6 cellular contexts compared by ENCODE assay signal in the genomic region with DNA sequence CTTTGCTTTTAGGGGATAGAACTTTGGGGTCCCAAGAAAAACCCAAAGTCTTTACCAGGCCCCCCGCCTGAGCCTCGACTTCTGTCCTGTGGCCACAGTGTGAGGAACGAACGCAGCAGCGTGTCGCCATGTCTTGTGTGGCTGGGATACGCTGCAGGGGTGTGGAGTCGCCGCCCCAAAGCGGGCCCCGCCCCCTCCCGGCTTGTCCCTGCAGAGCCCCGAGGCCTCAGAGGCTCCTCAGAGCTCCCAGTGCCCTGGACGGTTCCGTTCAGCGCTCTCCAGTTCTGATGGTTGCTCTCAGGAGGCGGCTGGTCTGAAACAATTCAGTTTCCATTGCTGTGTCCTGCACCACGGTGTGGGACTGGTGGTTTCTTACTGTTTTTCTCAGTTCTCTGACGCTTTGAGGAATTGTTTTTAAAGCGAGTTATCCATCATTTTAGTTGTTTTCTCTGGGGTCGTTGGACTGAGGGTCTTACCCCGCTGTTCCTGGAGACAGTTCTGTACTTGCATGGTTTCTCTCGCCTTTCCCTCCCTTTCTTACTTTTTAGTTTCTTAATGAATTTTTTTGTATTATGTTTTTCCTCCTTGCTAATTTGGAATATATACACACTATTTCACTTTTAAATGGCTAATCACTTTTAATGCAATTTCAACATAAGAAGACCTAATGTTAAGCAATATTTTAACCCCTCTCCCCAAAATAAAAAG. TPM values are rescaled to one million over a fixed set of nuclear protein-coding genes. Genes with fewer than 3 reads are reported as not detected.
DNase-seq lines count a peak whose midpoint lies in the region; ATAC-seq, FAIRE-seq and TF ChIP-seq lines count a peak whose summit lies in the region.

No MANE protein-coding gene starts in this region.

- H3K9me3 ChIP-seq in astrocyte (ENCODE audit: insufficient read depth, low read depth, low read length), result no peaks in the 10 kb centered on the region

- peaks cover 9% of the 10 kb centered on the region for H4K20me1 ChIP-seq in astrocyte (ENCODE audit: insufficient read depth, low read length)

- no peak for TF ChIP-seq CTCF in astrocyte (IDR thresholded peaks at IDR 0.05; ENCODE audit: insufficient read depth, low read depth, low read length)

- no peaks in the 10 kb centered on the region for H3K79me2 ChIP-seq in astrocyte (ENCODE audit: insufficient read depth, low read length)

- H3K27me3 ChIP-seq in astrocyte (ENCODE audit: insufficient read depth, low read length), result no peaks in the 10 kb centered on the region

- peak overlapping the region; percentile 94 for H3K4me3 Mint-ChIP-seq in astrocyte (ENCODE audit: unreplicated experiment)
- peak overlapping the region; percentile 78 to 92 (median 90) for H3K4me3 Mint-ChIP-seq in naive thymus-derived CD8-positive, alpha-beta T cell

- peak; percentile 35 to 61 for ATAC-seq in naive thymus-derived CD8-positive, alpha-beta T cell
- ATAC-seq in GM21447 (IDR thresholded peaks at IDR 0.05; ENCODE audit: unreplicated experiment), result no peak
- ATAC-seq in HG03135 (IDR thresholded peaks at IDR 0.05; ENCODE audit: unreplicated experiment), result no peak

- H3K4me2 ChIP-seq in astrocyte (ENCODE audit: low read length), result peak overlapping the region; percentile 78

- no peak overlapping the region for H3K9ac ChIP-seq in astrocyte (ENCODE audit: low read length)

- H3K36me3 ChIP-seq in astrocyte (ENCODE audit: insufficient read depth, low read length), result no peaks in the 10 kb centered on the region

- POLR2A ChIA-PET in naive thymus-derived CD8-positive, alpha-beta T cell (lab: Charles Lee), result interaction anchor here (1.6 to 2.7 kb wide), 2 partner anchors 15 to 53 kb away, joined by 4 to 14 read pairs; a partner anchor contains a TSS

- FAIRE-seq in astrocyte (lab: Jason Lieb, UNC), result no peak

- no peaks in the 10 kb centered on the region for H3K9me3 Mint-ChIP-seq in astrocyte (ENCODE audit: unreplicated experiment)
- no peaks in the 10 kb centered on the region for H3K9me3 Mint-ChIP-seq in naive thymus-derived CD8-positive, alpha-beta T cell

- H3K36me3 Mint-ChIP-seq in astrocyte (ENCODE audit: low read depth, unreplicated experiment), result peaks cover 3% of the 10 kb centered on the region
- peaks cover 0 to 5% (median 0%) of the 10 kb centered on the region in 3 donors for H3K36me3 Mint-ChIP-seq in naive thymus-derived CD8-positive, alpha-beta T cell

- peaks cover 24% of the 10 kb centered on the region for H3K4me1 ChIP-seq in astrocyte (ENCODE audit: insufficient read depth, low read length)

- peaks cover 8% of the 10 kb centered on the region for H3K4me1 Mint-ChIP-seq in astrocyte (ENCODE audit: low read depth, unreplicated experiment)
- H3K4me1 Mint-ChIP-seq in naive thymus-derived CD8-positive, alpha-beta T cell, result peaks cover 5 to 37% (median 20%) of the 10 kb centered on the region in 4 donors

- no peak overlapping the region for H3K4me3 ChIP-seq in astrocyte (ENCODE audit: insufficient read depth, low read depth, low read length)

- DNase-seq in NCI-H510A treated with DMSO at 0.1 percent for 48 hours (lab: John Stamatoyannopoulos, UW) (peak; percentile 23), NCI-H510A (lab: John Stamatoyannopoulos, UW) (no peak), astrocyte (ENCODE audit: low read depth) (no peak)
- DNase-seq in naive thymus-derived CD8-positive, alpha-beta T cell, result peak; percentile 54 to 84 (median 62)

- H3K27ac ChIP-seq in astrocyte (ENCODE audit: low read depth, low read length), result no peak overlapping the region

- H3K27me3 Mint-ChIP-seq in astrocyte (ENCODE audit: low read depth, unreplicated experiment), result peaks cover 3% of the 10 kb centered on the region
- no peaks in the 10 kb centered on the region for H3K27me3 Mint-ChIP-seq in naive thymus-derived CD8-positive, alpha-beta T cell

- peak overlapping the region; percentile 4 for H3K27ac Mint-ChIP-seq in astrocyte (ENCODE audit: unreplicated experiment)
- H3K27ac Mint-ChIP-seq in naive thymus-derived CD8-positive, alpha-beta T cell, result peak overlapping the region in 9 of 10 donors; percentile 79 to 92 (median 87)

- H2AFZ ChIP-seq in astrocyte (ENCODE audit: low read depth, low read length), result peak overlapping the region; percentile 44

RNA-seq across cellular contexts. Expression of a gene that starts 1.6 kb away (rescaled TPM):
- total RNA-seq in astrocyte, result 20.5 and 27.0 TPM in 2 replicates
- 10 to 100 TPM; 74.8 to 79.1 TPM for total RNA-seq in naive thymus-derived CD8-positive, alpha-beta T cell
- polyA plus RNA-seq in naive thymus-derived CD8-positive, alpha-beta T cell, result 10 to 100 TPM in 1 of 3 donors, 1 to 10 TPM in 2; 6.5 to 15.4 (median 9.6) TPM

RNA-seq across cellular contexts. Expression of a gene that starts 7.9 kb away (rescaled TPM):
- total RNA-seq in astrocyte, result 0.34 and 0.38 TPM in 2 replicates
- under 1 TPM; 0.39 to 0.44 TPM for total RNA-seq in naive thymus-derived CD8-positive, alpha-beta T cell
- 1 to 10 TPM in 2 of 3 donors, under 1 TPM in 1; 0.72 to 1.3 (median 1.1) TPM for polyA plus RNA-seq in naive thymus-derived CD8-positive, alpha-beta T cell

RNA-seq across cellular contexts. Expression of a gene that starts 11.9 kb away (rescaled TPM):
- 19.0 and 20.2 TPM in 2 replicates for total RNA-seq in astrocyte
- 10 to 100 TPM; 37.4 to 39.9 TPM for total RNA-seq in naive thymus-derived CD8-positive, alpha-beta T cell
- 10 to 100 TPM in 2 of 3 donors, 1 to 10 TPM in 1; 2.2 to 17.3 (median 10.0) TPM for polyA plus RNA-seq in naive thymus-derived CD8-positive, alpha-beta T cell

RNA-seq across cellular contexts. Expression of a gene that starts 26.1 kb away (rescaled TPM):
- 64.2 and 64.9 TPM in 2 replicates for total RNA-seq in astrocyte
- 10 to 100 TPM; 17.1 to 18.4 TPM for total RNA-seq in naive thymus-derived CD8-positive, alpha-beta T cell
- polyA plus RNA-seq in naive thymus-derived CD8-positive, alpha-beta T cell, result 1 to 10 TPM in 1 of 3 donors, under 1 TPM in 2; 0.65 to 1.2 (median 0.73) TPM

RNA-seq across cellular contexts. Expression of a gene that starts 53.0 kb away (rescaled TPM):
- 22.1 and 27.8 TPM in 2 replicates for total RNA-seq in astrocyte
- total RNA-seq in naive thymus-derived CD8-positive, alpha-beta T cell, result 10 to 100 TPM; 65.6 to 72.9 TPM
- polyA plus RNA-seq in naive thymus-derived CD8-positive, alpha-beta T cell, result 10 to 100 TPM in 2 of 3 donors, 1 to 10 TPM in 1; 6.4 to 14.7 (median 11.5) TPM

Comparison
In these comparisons a context has a peak if more than half of its experiments do, and no peak if none do; other contexts are left out.
1. DNase-seq: peak in NCI-H510A treated with DMSO at 0.1 percent for 48 hours (single experiment) and naive thymus-derived CD8-positive, alpha-beta T cell (10 of 10); none in NCI-H510A (single experiment) and astrocyte (single experiment).
2. ATAC-seq: peak in naive thymus-derived CD8-positive, alpha-beta T cell (2 of 2); none in GM21447 (single experiment) and HG03135 (single experiment).